ENCODE assay signal across 24 cellular contexts in genomic region chr1:110770832-110771231, GRCh38.
DNase-seq lines count a peak whose midpoint lies in the region; ATAC-seq and TF ChIP-seq lines count a peak whose summit lies in the region.
"Had no signal": no experiment of that assay in that cellular context is flagged by ENCODE, and none has a peak within 500 bp of the region (broad histone marks: within the 10 kb centered on the region; RNA-seq: fewer than 3 reads in every experiment).

No MANE protein-coding gene starts in this region.

- peak; percentile 59 to 71 for ATAC-seq in lower lobe of right lung
- ATAC-seq in GM18870 (IDR thresholded peaks at IDR 0.05; ENCODE audit: unreplicated experiment) = no peak
- ATAC-seq: CD8-positive, alpha-beta T cell; HCT116; Right ventricle myocardium inferior; T-helper 17 cell had no signal

- no peaks in the 10 kb centered on the region for H3K9me3 ChIP-seq in MM.1S (replicated peaks; ENCODE audit: insufficient read depth, low read length)
- no peaks in the 10 kb centered on the region for H3K9me3 ChIP-seq in mammary epithelial cell (replicated peaks; ENCODE audit: insufficient read depth, low read length)
- no peaks in the 10 kb centered on the region for H3K9me3 ChIP-seq in lower lobe of right lung
- H3K9me3 ChIP-seq: BLaER1 had no signal

- no peaks in the 10 kb centered on the region for H3K27me3 ChIP-seq in MM.1S (replicated peaks; ENCODE audit: insufficient read depth, low read length)
- no peaks in the 10 kb centered on the region for H3K27me3 ChIP-seq in mammary epithelial cell (ENCODE audit: insufficient read depth, low read length)
- H3K27me3 ChIP-seq in lower lobe of right lung (ENCODE audit: low read depth) = no peaks in the 10 kb centered on the region
- H3K27me3 ChIP-seq: BLaER1 had no signal

- no peaks in the 10 kb centered on the region for H3K79me2 ChIP-seq in MM.1S (ENCODE audit: low read length)
- no peaks in the 10 kb centered on the region for H3K79me2 ChIP-seq in mammary epithelial cell (ENCODE audit: insufficient read depth, low read length)

- in situ Hi-C loops in mammary epithelial cell (cut with MboI; ENCODE audit: low sequenced_read_pairs in 2 of 2) = no loop called here

- TF ChIP-seq CTCF in MM.1S (IDR thresholded peaks at IDR 0.05; ENCODE audit: low read length) = no peak
- no peak for TF ChIP-seq CTCF in mammary epithelial cell (conservative IDR thresholded peaks at IDR 0.05 in 1 of 2, IDR thresholded peaks at IDR 0.05 in 1 of 2; ENCODE audit: extremely low read depth in 1 of 2, insufficient read depth in 1 of 2, low read depth in 1 of 2, low read length in 2 of 2)
- TF ChIP-seq CTCF in lower lobe of right lung (IDR thresholded peaks at IDR 0.05) = no peak

- H3F3A ChIP-seq in MM.1S (ENCODE audit: insufficient read depth, low read length) = no peaks in the 10 kb centered on the region

- H4K20me1 ChIP-seq in MM.1S (ENCODE audit: insufficient read depth, low read length) (no peaks in the 10 kb centered on the region), mammary epithelial cell (ENCODE audit: insufficient read depth, low read length) (no peaks in the 10 kb centered on the region)
- H4K20me1 ChIP-seq: BLaER1 had no signal

- 51% methylated on average over 2 of the region's 2 CpGs for WGBS in mammary epithelial cell (ENCODE audit: low coverage, missing lambda C conversion rate)

- H3K4me2 ChIP-seq in MM.1S (ENCODE audit: low read depth, low read length) (peak overlapping the region; percentile 27; the same call in 1 of the 2 replicates), mammary epithelial cell (ENCODE audit: insufficient read depth, low read depth, low read length) (peak overlapping the region; percentile 65)
- H3K4me2 ChIP-seq: BLaER1 had no signal

- H2AFZ ChIP-seq in MM.1S (ENCODE audit: low read length) (no peak overlapping the region), mammary epithelial cell (ENCODE audit: low read depth, low read length) (no peak overlapping the region)

- no peaks in the 10 kb centered on the region for H3K36me3 ChIP-seq in MM.1S (replicated peaks; ENCODE audit: insufficient read depth, low read length)
- H3K36me3 ChIP-seq in mammary epithelial cell (ENCODE audit: insufficient read depth, low read length) = no peaks in the 10 kb centered on the region
- H3K36me3 ChIP-seq in lower lobe of right lung = no peaks in the 10 kb centered on the region
- H3K36me3 ChIP-seq: BLaER1 had no signal

- no peaks in the 10 kb centered on the region for H3K9me2 ChIP-seq in MM.1S (replicated peaks; ENCODE audit: insufficient read depth, low read length)

- H3K4me3 ChIP-seq in MM.1S (ENCODE audit: low read length) = no peak overlapping the region
- no peak overlapping the region for H3K4me3 ChIP-seq in mammary epithelial cell (replicated peaks in 1 of 3; ENCODE audit: insufficient read depth in 1 of 3, low read depth in 2 of 3, low read length in 3 of 3)
- H3K4me3 ChIP-seq in lower lobe of right lung = no peak overlapping the region
- H3K4me3 ChIP-seq: BLaER1 had no signal

- CTCF ChIA-PET in mammary epithelial cell (lab: Charles Lee; ENCODE audit: low non-redundant PET) = no interaction called here

- intact Hi-C loops in mammary epithelial cell (cut with micrococcal nuclease) = no loop called here
- intact Hi-C loops in lower lobe of right lung (cut with DNase I) = no loop called here

- no TSS peak for BruUV-seq in mammary epithelial cell (replicated peaks; lab: Mats Ljungman, UMichigan)

- peak; percentile 10 for DNase-seq in DMS53 (lab: John Stamatoyannopoulos, UW)
- no peak for DNase-seq in DMS53 treated with DMSO at 0.1 percent for 48 hours (lab: John Stamatoyannopoulos, UW; ENCODE audit: unreplicated experiment)
- no peak for DNase-seq in MM.1S
- DNase-seq in mammary epithelial cell = no peak
- no peak for DNase-seq in lower lobe of right lung
- DNase-seq in DMS79 (lab: John Stamatoyannopoulos, UW) = no peak
- DNase-seq in DMS 273 treated with DMSO at 0.1 percent for 48 hours (lab: John Stamatoyannopoulos, UW) = no peak
- DNase-seq: ACHN; CD8-positive, alpha-beta T cell; DMS153; EL; GF-D8; KG1; MV-4-11; NCI-H1105 treated with DMSO at 0.1 percent for 48 hours; NCI-H1694; NCI-H2081; NCI-H748 treated with DMSO at 0.1 percent for 48 hours; T-helper 17 cell had no signal

- H3K9ac ChIP-seq in MM.1S (ENCODE audit: low read length) (no peak overlapping the region), mammary epithelial cell (ENCODE audit: insufficient read depth, low read length) (no peak overlapping the region)
- H3K9ac ChIP-seq: BLaER1 had no signal

- H3K27ac ChIP-seq in MM.1S (ENCODE audit: low read length) (peak overlapping the region; percentile 39; the same call in 1 of the 2 replicates), mammary epithelial cell (ENCODE audit: insufficient read depth, low read depth, low read length) (peak overlapping the region; percentile 54), lower lobe of right lung (no peak overlapping the region)
- H3K27ac ChIP-seq: 22Rv1, BLaER1 had no signal

- dilution Hi-C loops in mammary epithelial cell (cut with HindIII; ENCODE audit: low sequenced_read_pairs) = loop anchor here (5.0 kb wide), 1 partner anchor 154 kb away; no protein-coding TSS in a partner anchor

- H3K4me1 ChIP-seq in MM.1S (ENCODE audit: low read length) (peaks cover 25% of the 10 kb centered on the region), mammary epithelial cell (ENCODE audit: insufficient read depth, low read length) (peaks cover 24% of the 10 kb centered on the region), lower lobe of right lung (peaks cover 2% of the 10 kb centered on the region)
